ENCODE assay signal across 8 cellular contexts in genomic region chr6:116370717-116371383, GRCh38. TPM values are rescaled to one million over a fixed set of nuclear protein-coding genes. Genes with fewer than 3 reads are reported as not detected.
DNase-seq lines count a peak whose midpoint lies in the region; ATAC-seq and TF ChIP-seq lines count a peak whose summit lies in the region.

TSS of gene DSE (plus strand) at chr6:116370947. CDS start at chr6:116399251, 28,304 bp downstream.

- DNase-seq in OCI-M1 (lab: John Stamatoyannopoulos, UW), result peak; percentile 63
- peak; percentile 49 for DNase-seq in activated gamma-delta T cell treated with Interleukin-2 at 50 U/mL for 16 hours
- peak in 1 of 2 donors; percentile 89 for DNase-seq in foreskin keratinocyte

- peaks cover 30% of the 10 kb centered on the region for H3K79me2 ChIP-seq in ACC112 (ENCODE audit: control insufficient read depth, insufficient read depth, low read length, unreplicated experiment)

- no peaks in the 10 kb centered on the region for H3K9me3 ChIP-seq in neuron (ENCODE audit: low read length)

- H3K4me3 ChIP-seq in ACC112 (ENCODE audit: low read depth, low read length) (peak within 1 kb of the TSS; percentile 84), neuron (ENCODE audit: low read length) (peak within 1 kb of the TSS; percentile 79)

- peaks cover 11% of the 10 kb centered on the region for H3K4me1 ChIP-seq in ACC112 (ENCODE audit: control insufficient read depth, insufficient read depth, low read length, unreplicated experiment)
- H3K4me1 ChIP-seq in foreskin keratinocyte, result peaks cover 57% of the 10 kb centered on the region
- H3K4me1 ChIP-seq in neuron (ENCODE audit: insufficient read depth, low read length), result peaks cover 4% of the 10 kb centered on the region

- TF ChIP-seq CTCF in foreskin keratinocyte (conservative IDR thresholded peaks at IDR 0.05), result no peak
- TF ChIP-seq CTCF in subcutaneous adipose tissue (IDR thresholded peaks at IDR 0.05; ENCODE audit: low read depth), result no peak

- H3K27ac ChIP-seq in ACC112 (ENCODE audit: low read depth, low read length), result peak within 1 kb of the TSS; percentile 73
- H3K27ac ChIP-seq in foreskin keratinocyte, result peak within 1 kb of the TSS; percentile 95

- H3K36me3 ChIP-seq in ACC112 (ENCODE audit: insufficient read depth, low read length), result no peaks in the 10 kb centered on the region
- no peaks in the 10 kb centered on the region for H3K36me3 ChIP-seq in neuron (ENCODE audit: insufficient read depth, low read length)

- peak; percentile 52 for ATAC-seq in GM18520 (IDR thresholded peaks at IDR 0.05; ENCODE audit: unreplicated experiment)
- ATAC-seq in HG03039 (IDR thresholded peaks at IDR 0.05; ENCODE audit: unreplicated experiment), result peak; percentile 78
- peak; percentile 73 for ATAC-seq in foreskin keratinocyte

- H3K27me3 ChIP-seq in ACC112 (ENCODE audit: insufficient read depth, low read length) (no peaks in the 10 kb centered on the region), foreskin keratinocyte (no peaks in the 10 kb centered on the region), neuron (ENCODE audit: insufficient read depth, low read length) (no peaks in the 10 kb centered on the region)

- H2AFZ ChIP-seq in ACC112 (ENCODE audit: low read length, unreplicated experiment) (peak within 1 kb of the TSS; percentile 72), neuron (ENCODE audit: low read depth, low read length) (peak within 1 kb of the TSS; percentile 87)

RNA-seq across cellular contexts. Expression of gene DSE, which starts in this region (rescaled TPM):
- total RNA-seq in foreskin keratinocyte (94.6 and 99.1 TPM in 2 replicates), subcutaneous adipose tissue (100 to 1,000 TPM in 3 of 4 donors, 10 to 100 TPM in 1; 71.2 to 129 (median 119) TPM)
- 17.4 and 24.9 TPM in 2 replicates for polyA plus RNA-seq in foreskin keratinocyte
